1 cellular context compared by ENCODE assay signal in the genomic region with DNA sequence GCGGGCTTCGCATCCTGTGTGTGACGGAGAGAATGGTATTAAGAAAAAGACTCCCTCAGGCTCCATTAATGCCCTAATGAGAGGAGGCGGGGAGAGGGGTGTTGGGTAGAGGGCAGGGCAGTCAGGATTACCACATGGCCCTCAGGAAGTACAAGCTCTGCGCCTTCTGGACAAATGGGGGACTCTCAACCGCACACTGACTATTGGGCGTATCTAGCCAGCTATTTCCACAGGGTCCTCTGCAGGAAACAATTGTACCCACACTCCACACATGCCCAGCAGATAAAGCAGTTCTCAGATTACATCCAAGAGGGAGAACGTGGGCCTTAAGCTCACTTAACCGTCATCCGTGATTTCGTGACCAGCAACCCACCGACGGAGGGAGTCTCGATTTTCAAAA.
TF ChIP-seq lines count a peak whose summit lies in the region.

No MANE protein-coding gene starts in this region.

TF ChIP-seq in WTC11, 78 proteins besides CTCF, POLR2A, EP300 and RAD21 (continued from another document):
- TF ChIP-seq GRHL2 (CRISPR knock-in tag; IDR thresholded peaks at IDR 0.05; ENCODE audit: insufficient replicate concordance, severe bottlenecking) (no peak), ARID4B (CRISPR knock-in tag; IDR thresholded peaks at IDR 0.05; ENCODE audit: borderline replicate concordance) (no peak), ZNF416 (CRISPR knock-in tag; IDR thresholded peaks at IDR 0.05) (no peak), PRRX2 (CRISPR knock-in tag; IDR thresholded peaks at IDR 0.05) (no peak), JUN (CRISPR knock-in tag; IDR thresholded peaks at IDR 0.05) (no peak)
